Comparison of ENCODE assay signal across 13 cellular contexts in the genomic region with DNA sequence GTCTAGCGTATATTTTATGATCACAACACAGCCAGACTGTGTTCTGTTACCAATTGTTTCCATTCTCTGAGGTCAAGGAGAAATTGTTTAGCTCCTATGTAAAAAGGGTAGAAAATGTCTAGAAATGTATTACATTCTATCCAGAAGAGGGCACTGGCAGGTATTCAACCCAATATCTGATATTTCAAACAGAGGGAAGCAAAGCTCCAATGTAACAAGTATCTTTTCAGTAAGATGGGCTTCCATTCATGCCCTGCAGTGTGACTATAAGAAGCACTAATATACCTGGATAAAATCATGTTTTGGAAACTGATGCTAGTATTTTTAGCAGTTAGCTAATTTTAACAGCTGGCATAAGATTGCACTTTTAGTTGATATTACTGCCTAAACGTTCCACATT.
DNase-seq lines count a peak whose midpoint lies in the region; ATAC-seq and TF ChIP-seq lines count a peak whose summit lies in the region.
"Had no signal": no experiment of that assay in that cellular context is flagged by ENCODE, and none has a peak within 500 bp of the region (broad histone marks: within the 10 kb centered on the region; RNA-seq: fewer than 3 reads in every experiment).

No MANE protein-coding gene starts in this region.

- WGBS in right lobe of liver (ENCODE audit: insufficient coverage, low coverage, low lambda C conversion rate, missing lambda C conversion rate): 66% methylated on average over 2 of the region's 2 CpGs

- H3K27ac ChIP-seq in right lobe of liver (no peak overlapping the region), uterus (no peak overlapping the region)
- H3K27ac ChIP-seq: cardiac muscle cell, lower lobe of right lung, thyroid gland had no signal

- H3K36me3 ChIP-seq in BJ (ENCODE audit: control insufficient read depth, insufficient read depth, low read length) (no peaks in the 10 kb centered on the region), right lobe of liver (no peaks in the 10 kb centered on the region), uterus (no peaks in the 10 kb centered on the region)
- H3K36me3 ChIP-seq: cardiac muscle cell, lower lobe of right lung, thyroid gland had no signal

- H3K36me3 Mint-ChIP-seq in activated naive CD4-positive, alpha-beta T cell treated with anti-CD3 and anti-CD28 coated beads, Interleukin-2, amount 50 U/mL, for 72 hours: no peaks in the 10 kb centered on the region

- DNase-seq in BJ (ENCODE audit: low read depth) (no peak), LNCaP clone FGC (ENCODE audit: low read depth) (no peak), astrocyte of the hippocampus (ENCODE audit: low read depth, low spot score) (peak; percentile 45), right lobe of liver (no peak), sciatic nerve (ENCODE audit: low spot score) (no peak), GM19240 (ENCODE audit: insufficient read length, low spot score) (no peak), uterus (no peak)
- no peak for DNase-seq in activated naive CD4-positive, alpha-beta T cell treated with anti-CD3 and anti-CD28 coated beads, Interleukin-2, amount 50 U/mL, for 72 hours (ENCODE audit: low spot score in 2 of 2)
- DNase-seq: activated T-cell treated with anti-CD3 and anti-CD28 coated beads, Interleukin-2, amount 50 U/mL, for 1 hour; lower lobe of right lung; posterior cingulate gyrus; thyroid gland had no signal

- TF ChIP-seq POLR2A in right lobe of liver (IDR thresholded peaks at IDR 0.05): no peak
- TF ChIP-seq POLR2A in uterus (IDR thresholded peaks at IDR 0.05): no peak

- TF ChIP-seq CTCF in BJ (IDR thresholded peaks at IDR 0.05; ENCODE audit: insufficient read depth, low read depth, low read length) (0 out of 2 replicates have a peak, but pooled peaks have one; percentile 20), LNCaP clone FGC (IDR thresholded peaks at IDR 0.05; ENCODE audit: control insufficient read depth, extremely low read depth, insufficient read depth) (0 out of 2 replicates have a peak, but pooled peaks have one; percentile 12), right lobe of liver (IDR thresholded peaks at IDR 0.05) (peak; percentile 27 to 32 (median 31)), uterus (IDR thresholded peaks at IDR 0.05) (no peak)

- no peaks in the 10 kb centered on the region for H3K9me3 ChIP-seq in right lobe of liver
- no peaks in the 10 kb centered on the region for H3K9me3 ChIP-seq in uterus
- H3K9me3 ChIP-seq: lower lobe of right lung, thyroid gland had no signal

- POLR2A ChIA-PET in BJ (lab: Charles Lee): no interaction called here

- H3K4me1 ChIP-seq in right lobe of liver (peaks cover 0 to 3% (median 0%) of the 10 kb centered on the region in 4 donors), uterus (no peaks in the 10 kb centered on the region)
- H3K4me1 ChIP-seq: lower lobe of right lung, thyroid gland had no signal

- intact Hi-C loops in right lobe of liver (cut with DNase I): no loop called here
- intact Hi-C loops in sciatic nerve (cut with DNase I): no loop called here
- intact Hi-C loops in uterus (cut with DNase I; ENCODE audit: low total_unique reads): no loop called here

- ATAC-seq in right lobe of liver: peak in 3 of 4 donors; percentile 30 to 53 (median 36)
- no peak for ATAC-seq in activated naive CD4-positive, alpha-beta T cell treated with anti-CD3 and anti-CD28 coated beads, Interleukin-2, amount 50 U/mL, for 72 hours
- no peak for ATAC-seq in sciatic nerve
- ATAC-seq: lower lobe of right lung had no signal

- no peak overlapping the region for H3K27ac Mint-ChIP-seq in activated naive CD4-positive, alpha-beta T cell treated with anti-CD3 and anti-CD28 coated beads, Interleukin-2, amount 50 U/mL, for 72 hours

- H3K4me3 ChIP-seq in BJ (ENCODE audit: low read depth, low read length) (no peak overlapping the region), LNCaP clone FGC (ENCODE audit: low read depth, low read length) (no peak overlapping the region), right lobe of liver (no peak overlapping the region), uterus (no peak overlapping the region)
- H3K4me3 ChIP-seq: cardiac muscle cell, lower lobe of right lung, thyroid gland had no signal

- CTCF ChIA-PET in BJ (lab: Yijun Ruan, JAX): interaction anchor here (1.3 to 1.5 kb wide), 2 partner anchors 368 to 945 kb away, joined by 5 to 6 read pairs; no protein-coding TSS in a partner anchor

- H3K9me3 Mint-ChIP-seq in activated naive CD4-positive, alpha-beta T cell treated with anti-CD3 and anti-CD28 coated beads, Interleukin-2, amount 50 U/mL, for 72 hours: peaks cover 0 to under 1% of the 10 kb centered on the region in 2 donors

- H3K27me3 ChIP-seq in BJ (ENCODE audit: control insufficient read depth, insufficient read depth, low read length) (no peaks in the 10 kb centered on the region), right lobe of liver (no peaks in the 10 kb centered on the region), uterus (no peaks in the 10 kb centered on the region)
- H3K27me3 ChIP-seq: cardiac muscle cell, thyroid gland had no signal

Comparison
In these comparisons a context has a peak if more than half of its experiments do, and no peak if none do; other contexts are left out.
1. CTCF ChIP-seq: peak in BJ (single experiment), LNCaP clone FGC (single experiment) and right lobe of liver (4 of 4); none in uterus (0 of 4).
2. ATAC-seq: peak in right lobe of liver (3 of 4); none in activated naive CD4-positive, alpha-beta T cell treated with anti-CD3 and anti-CD28 coated beads, Interleukin-2, amount 50 U/mL, for 72 hours (0 of 2) and sciatic nerve (single experiment).